10 cellular contexts compared by ENCODE assay signal in genomic region chr17:55624789-55625433, GRCh38.
DNase-seq lines count a peak whose midpoint lies in the region; ATAC-seq, FAIRE-seq and TF ChIP-seq lines count a peak whose summit lies in the region.
"Had no signal": no experiment of that assay in that cellular context is flagged by ENCODE, and none has a peak within 500 bp of the region (broad histone marks: within the 10 kb centered on the region; RNA-seq: fewer than 3 reads in every experiment).

No MANE protein-coding gene starts in this region.

- POLR2A ChIA-PET in GM12878 (lab: Charles Lee), result no interaction called here

- in situ Hi-C loops in GM12878 (cut with MboI), result no loop called here

- TF ChIP-seq EP300 in GM12878 (IDR thresholded peaks at IDR 0.05; ENCODE audit: borderline replicate concordance in 1 of 2, control insufficient read depth in 1 of 2, low read depth in 2 of 2, low read length in 2 of 2), result no peak

- H3K27me3 ChIP-seq in GM12878 (replicated peaks in 1 of 2; ENCODE audit: control insufficient read depth in 2 of 2, insufficient read depth in 2 of 2, low read length in 1 of 2) (no peaks in the 10 kb centered on the region), right cardiac atrium (ENCODE audit: control insufficient read depth, insufficient read depth) (no peaks in the 10 kb centered on the region), left ventricle myocardium inferior (ENCODE audit: low read depth) (peaks cover 51% of the 10 kb centered on the region)

- no peak for TF ChIP-seq POLR2A in GM12878 (IDR thresholded peaks at IDR 0.05; ENCODE audit: low read depth, low read length)

- H3K36me3 ChIP-seq in GM12878 (ENCODE audit: control insufficient read depth in 2 of 2, insufficient read depth in 2 of 2, low read length in 1 of 2) (no peaks in the 10 kb centered on the region), left ventricle myocardium inferior (no peaks in the 10 kb centered on the region)

- no peak for TF ChIP-seq CTCF in GM12878 (IDR thresholded peaks at IDR 0.05 in 2 of 3, conservative IDR thresholded peaks at IDR 0.05 in 1 of 3; ENCODE audit: control insufficient read depth in 2 of 3, extremely low read depth in 1 of 3, insufficient read depth in 1 of 3, low read depth in 3 of 3, low read length in 3 of 3)
- no peak for TF ChIP-seq CTCF in left ventricle myocardium inferior (IDR thresholded peaks at IDR 0.05; ENCODE audit: borderline replicate concordance)

- TF ChIP-seq RAD21 in GM12878 (IDR thresholded peaks at IDR 0.05; ENCODE audit: insufficient read depth, low read depth, low read length), result no peak

- no peak for DNase-seq in GM12878 (ENCODE audit: low read depth, low spot score)
- no peak for DNase-seq in right cardiac atrium
- DNase-seq in left ventricle myocardium inferior, result no peak
- DNase-seq in GOT3 (lab: John Stamatoyannopoulos, UW), result no peak
- DNase-seq in NCI-H2107 treated with DMSO at 0.1 percent for 48 hours (lab: John Stamatoyannopoulos, UW; ENCODE audit: unreplicated experiment), result no peak
- DNase-seq: NCI-H1417 treated with DMSO at 0.1 percent for 48 hours; stimulated activated CD4-positive, alpha-beta T cell treated with anti-CD3 and anti-CD28 coated beads, Interleukin-4, amount 100 ng/mL, for 4 hours had no signal

- peak overlapping the region; percentile 42 for H3K27ac ChIP-seq in GM12878 (ENCODE audit: control insufficient read depth, insufficient read depth)
- no peak overlapping the region for H3K27ac ChIP-seq in right cardiac atrium (ENCODE audit: low read length)
- H3K27ac ChIP-seq in left ventricle myocardium inferior (replicated peaks), result no peak overlapping the region

- intact Hi-C loops in GM12878 (cut with micrococcal nuclease; ENCODE audit: unreplicated experiment), result no loop called here
- intact Hi-C loops in right cardiac atrium (cut with DNase I), result no loop called here
- intact Hi-C loops in left ventricle myocardium inferior (cut with micrococcal nuclease), result no loop called here

- RAD21 ChIA-PET in GM12878 (lab: Charles Lee; ENCODE audit: unreplicated experiment), result no interaction called here

- no peaks in the 10 kb centered on the region for H3K79me2 ChIP-seq in GM12878 (ENCODE audit: control insufficient read depth, insufficient read depth, low read length)

- peak overlapping the region; percentile 65 for H3K4me2 ChIP-seq in GM12878 (ENCODE audit: control insufficient read depth, insufficient read depth)

- WGBS in GM12878 (ENCODE audit: insufficient coverage, insufficient replicate concordance, low lambda C conversion rate, missing lambda C conversion rate), result 2% methylated on average over 3 of the region's 3 CpGs
- WGBS in right cardiac atrium, result 75% methylated on average over 3 of the region's 3 CpGs

- SMC1A ChIA-PET in GM12878 (lab: Charles Lee; ENCODE audit: uncharacterized antibody, unreplicated experiment), result no interaction called here

- H3K4me1 ChIP-seq in GM12878 (ENCODE audit: control insufficient read depth, insufficient read depth, low read length) (no peaks in the 10 kb centered on the region), right cardiac atrium (ENCODE audit: control insufficient read depth, insufficient read depth, low read length) (no peaks in the 10 kb centered on the region), left ventricle myocardium inferior (no peaks in the 10 kb centered on the region)

- 0 out of 2 replicates have a peak overlapping the region, but pooled peaks have one; percentile 32 for H3K4me3 ChIP-seq in GM12878
- H3K4me3 ChIP-seq in right cardiac atrium (ENCODE audit: low read length), result no peak overlapping the region
- no peak overlapping the region for H3K4me3 ChIP-seq in left ventricle myocardium inferior

- H3K9me3 ChIP-seq in GM12878 (replicated peaks; ENCODE audit: control insufficient read depth, insufficient read depth, low read length), result no peaks in the 10 kb centered on the region; the same call in 1 of the 3 replicates
- H3K9me3 ChIP-seq in right cardiac atrium (ENCODE audit: control insufficient read depth, low read length), result no peaks in the 10 kb centered on the region
- H3K9me3 ChIP-seq in left ventricle myocardium inferior (replicated peaks), result no peaks in the 10 kb centered on the region

- no peaks in the 10 kb centered on the region for H4K20me1 ChIP-seq in GM12878 (ENCODE audit: control insufficient read depth, insufficient read depth)

- ATAC-seq in GM18511 (IDR thresholded peaks at IDR 0.05; ENCODE audit: unreplicated experiment) (peak; percentile 63), GM21360 (IDR thresholded peaks at IDR 0.05; ENCODE audit: unreplicated experiment) (peak; percentile 58), HG03103 (IDR thresholded peaks at IDR 0.05; ENCODE audit: low read depth, unreplicated experiment) (peak; percentile 52), GM12878 (peak; percentile 56), right cardiac atrium (no peak)

- no peak for FAIRE-seq in GM12878 (lab: Jason Lieb, UNC)

- CTCF ChIA-PET in GM12878 (lab: Yijun Ruan, JAX), result interaction anchor here (0.7 kb wide), 1 partner anchor 23 kb away, joined by 3 read pairs; no protein-coding TSS in a partner anchor

- no peak overlapping the region for H3K9ac ChIP-seq in GM12878 (ENCODE audit: control insufficient read depth, insufficient read depth, low read length)

- peak overlapping the region; percentile 45 for H2AFZ ChIP-seq in GM12878 (ENCODE audit: control insufficient read depth, low read depth, low read length)

- no TSS peak for BruUV-seq in GM12878 (replicated peaks; lab: Mats Ljungman, UMichigan)

TF ChIP-seq in GM12878, 131 proteins besides CTCF, POLR2A, EP300 and RAD21:
- TF ChIP-seq RUNX3 (IDR thresholded peaks at IDR 0.05; ENCODE audit: low read length), result peak; percentile 16; the same call in 1 of the 2 replicates
- TF ChIP-seq GABPA (IDR thresholded peaks at IDR 0.05; ENCODE audit: low read depth), result no peak
- peak; percentile 22; the same call in 1 of the 2 replicates for TF ChIP-seq JUNB (IDR thresholded peaks at IDR 0.05)
- no peak for TF ChIP-seq NR2F1 (conservative IDR thresholded peaks at IDR 0.05)
- no peak for TF ChIP-seq SPI1 (IDR thresholded peaks at IDR 0.05; ENCODE audit: borderline replicate concordance, insufficient read depth, low read depth, low read length)
- TF ChIP-seq ATF3 (IDR thresholded peaks at IDR 0.05; ENCODE audit: borderline replicate concordance, extremely low read depth, low read depth, low read length), result no peak
- no peak for TF ChIP-seq YY1 (IDR thresholded peaks at IDR 0.05; ENCODE audit: low read depth, low read length)
- no peak for TF ChIP-seq WRNIP1 (IDR thresholded peaks at IDR 0.05; ENCODE audit: borderline replicate concordance, low read depth, low read length)
TF ChIP-seq in GM12878: peak in this region for 2.

Comparison
In these comparisons a context has a peak if more than half of its experiments do, and no peak if none do; other contexts are left out.
1. ATAC-seq: peak in GM18511 (single experiment), GM21360 (single experiment), HG03103 (single experiment) and GM12878 (single experiment); none in right cardiac atrium (0 of 2).